In genomic region chr5:10248378-10249260, GRCh38 we compare ENCODE assay signal across 8 cellular contexts. TPM values are rescaled to one million over a fixed set of nuclear protein-coding genes. Genes with fewer than 3 reads are reported as not detected.
DNase-seq lines count a peak whose midpoint lies in the region; ATAC-seq and TF ChIP-seq lines count a peak whose summit lies in the region.

No MANE protein-coding gene starts in this region.

- peaks cover 32% of the 10 kb centered on the region for H3K36me3 Mint-ChIP-seq in CD4-positive, alpha-beta T cell (ENCODE audit: low read depth)

- no peaks in the 10 kb centered on the region for H3K27me3 ChIP-seq in CD4-positive, alpha-beta T cell (ENCODE audit: control insufficient read depth, insufficient read depth, low read length)
- no peaks in the 10 kb centered on the region for H3K27me3 ChIP-seq in muscle layer of duodenum (ENCODE audit: low read depth, low read length)

- H3K4me1 ChIP-seq in muscle layer of duodenum (ENCODE audit: control insufficient read depth in 1 of 2, insufficient read depth in 2 of 2, low read length in 2 of 2) = peaks cover 9 to 22% of the 10 kb centered on the region in 2 donors

- no peak for TF ChIP-seq CTCF in CD4-positive, alpha-beta T cell (IDR thresholded peaks at IDR 0.05)
- no peak for TF ChIP-seq CTCF in LNCaP clone FGC (IDR thresholded peaks at IDR 0.05; ENCODE audit: control insufficient read depth, extremely low read depth, insufficient read depth)

- peak overlapping the region; percentile 99 for H3K27ac Mint-ChIP-seq in CD4-positive, alpha-beta T cell

- no peak for ATAC-seq in CD4-positive, alpha-beta T cell (ENCODE audit: poor library complexity)
- peak; percentile 0 for ATAC-seq in GM19463 (IDR thresholded peaks at IDR 0.05; ENCODE audit: unreplicated experiment)

- H3K27ac ChIP-seq in CD4-positive, alpha-beta T cell (ENCODE audit: low read depth, low read length) = peak overlapping the region; percentile 84
- H3K27ac ChIP-seq in caudate nucleus (ENCODE audit: low read depth, low read length) = peak overlapping the region; percentile 98
- H3K27ac ChIP-seq in muscle layer of duodenum (ENCODE audit: low read length) = peak overlapping the region; percentile 98

- H3K9me3 ChIP-seq in CD4-positive, alpha-beta T cell (ENCODE audit: control insufficient read depth, low read length) = no peaks in the 10 kb centered on the region
- no peaks in the 10 kb centered on the region for H3K9me3 ChIP-seq in muscle layer of duodenum (ENCODE audit: control insufficient read depth in 1 of 2, low read length in 2 of 2)

- intact Hi-C loops in CD4-positive, alpha-beta T cell (cut with DNase I, micrococcal nuclease) = no loop called here

- peaks cover 45% of the 10 kb centered on the region for H3K4me1 Mint-ChIP-seq in CD4-positive, alpha-beta T cell (ENCODE audit: low read depth)

- POLR2A ChIA-PET in CD4-positive, alpha-beta T cell (lab: Charles Lee) = interaction anchor here (2.0 to 3.6 kb wide), 2 partner anchors 105 to 512 kb away, joined by 12 to 56 read pairs; partner anchors contain the start of genes DAP and MARCHF6

- H3K4me3 ChIP-seq in LNCaP clone FGC (ENCODE audit: low read depth, low read length) (peak overlapping the region; percentile 80), muscle layer of duodenum (ENCODE audit: low read depth in 1 of 2, low read length in 2 of 2) (peak overlapping the region; percentile 92 to 93)

- no peaks in the 10 kb centered on the region for H3K27me3 Mint-ChIP-seq in CD4-positive, alpha-beta T cell

- H3K4me3 Mint-ChIP-seq in CD4-positive, alpha-beta T cell = peak overlapping the region; percentile 98

- CTCF ChIA-PET in CD4-positive, alpha-beta T cell (lab: Charles Lee) = no interaction called here

- DNase-seq in CD4-positive, alpha-beta T cell = peak in 1 of 10 experiments; percentile 0
- no peak for DNase-seq in LNCaP clone FGC (ENCODE audit: low read depth)
- DNase-seq in caudate nucleus (lab: John Stamatoyannopoulos, UW) = peak in 2 of 61 donors; percentile 7 to 31
- no peak for DNase-seq in NCI-H526 (lab: John Stamatoyannopoulos, UW)
- no peak for DNase-seq in putamen (ENCODE audit: low spot score)
- DNase-seq in NCI-H1436 treated with DMSO at 0.1 percent for 48 hours (lab: John Stamatoyannopoulos, UW) = no peak

- H3K36me3 ChIP-seq in muscle layer of duodenum (ENCODE audit: control insufficient read depth in 1 of 2, insufficient read depth in 2 of 2, low read length in 2 of 2) = peaks cover 0 to 4% of the 10 kb centered on the region in 2 donors

- H3K9me3 Mint-ChIP-seq in CD4-positive, alpha-beta T cell = no peaks in the 10 kb centered on the region

RNA-seq across cellular contexts. Expression of gene ATPSCKMT, which starts 1.1 kb away (rescaled TPM):
- total RNA-seq in CD4-positive, alpha-beta T cell = 1 to 10 TPM; 2.6 to 3.2 TPM

RNA-seq across cellular contexts. Expression of gene CCT5, which starts 1.5 kb away (rescaled TPM):
- total RNA-seq in CD4-positive, alpha-beta T cell = 10 to 100 TPM; 27.4 to 32.0 TPM

RNA-seq across cellular contexts. Expression of gene CMBL, which starts 59.1 kb away (rescaled TPM):
- total RNA-seq in CD4-positive, alpha-beta T cell = under 1 TPM in 1 of 2 experiments, not detected in 1; 0.36 TPM
